In genomic region chr9:127004946-127005769, GRCh38 we compare ENCODE assay signal across 8 cellular contexts.
A peak's percentile ranks its signal among the peaks of the same experiment; 100 is the strongest.
DNase-seq lines count a peak whose midpoint lies in the region; ATAC-seq and TF ChIP-seq lines count a peak whose summit lies in the region.

No MANE protein-coding gene starts in this region.

- H3K27me3 Mint-ChIP-seq in activated T-cell treated with anti-CD3 and anti-CD28 coated beads, Interleukin-2, amount 50 U/mL, for 24 hours = peaks cover 50% of the 10 kb centered on the region
- H3K27me3 Mint-ChIP-seq in immature natural killer cell (ENCODE audit: low read depth in 3 of 3) = peaks cover 0 to 7% (median 2%) of the 10 kb centered on the region in 3 donors

- H3K4me1 Mint-ChIP-seq in activated T-cell treated with anti-CD3 and anti-CD28 coated beads, Interleukin-2, amount 50 U/mL, for 24 hours (ENCODE audit: low read depth) = peaks cover 23% of the 10 kb centered on the region
- peaks cover 18 to 27% of the 10 kb centered on the region in 2 donors for H3K4me1 Mint-ChIP-seq in immature natural killer cell

- no peak overlapping the region for H3K4me3 Mint-ChIP-seq in activated T-cell treated with anti-CD3 and anti-CD28 coated beads, Interleukin-2, amount 50 U/mL, for 24 hours
- H3K4me3 Mint-ChIP-seq in immature natural killer cell = peak overlapping the region; percentile 1 to 50 (median 42)

- intact Hi-C loops in stomach (cut with DNase I; ENCODE audit: low total_unique reads) = no loop called here

- H3K9me3 ChIP-seq in DND-41 (ENCODE audit: insufficient read depth, low read length, severe bottlenecking) (no peaks in the 10 kb centered on the region), stomach (no peaks in the 10 kb centered on the region), neuronal stem cell (replicated peaks in 1 of 2; ENCODE audit: control insufficient read depth in 2 of 2, insufficient read depth in 1 of 2, low read depth in 1 of 2, low read length in 2 of 2) (no peaks in the 10 kb centered on the region)

- DNase-seq in DND-41 (peak; percentile 57), immature natural killer cell (peak; percentile 61 to 76 (median 64)), stomach (no peak), neuronal stem cell (ENCODE audit: low spot score) (no peak)
- DNase-seq in activated T-cell treated with anti-CD3 and anti-CD28 coated beads, Interleukin-2, amount 50 U/mL, for 24 hours = peak; percentile 70
- peak; percentile 55 for DNase-seq in stimulated activated naive CD8-positive, alpha-beta T cell treated with anti-CD3 and anti-CD28 coated beads, Interleukin-15, Interleukin-2, amounts not matched to agents 100 U/mL and 50 U/mL, for 24 hours

- no peak for TF ChIP-seq EP300 in stomach (IDR thresholded peaks at IDR 0.05)

- no peak overlapping the region for H4K8ac ChIP-seq in neuronal stem cell (ENCODE audit: low read depth, low read length)

- no peak overlapping the region for H3K4ac ChIP-seq in neuronal stem cell (ENCODE audit: low read length)

- H2AK5ac ChIP-seq in neuronal stem cell (ENCODE audit: low read depth, low read length) = no peak overlapping the region

- no peak overlapping the region for H3K27ac ChIP-seq in DND-41 (ENCODE audit: low read length)
- H3K27ac ChIP-seq in KMS-11 = peak overlapping the region; percentile 92
- no peak overlapping the region for H3K27ac ChIP-seq in stomach
- no peak overlapping the region for H3K27ac ChIP-seq in neuronal stem cell (replicated peaks; ENCODE audit: low read length)

- H3K79me1 ChIP-seq in neuronal stem cell (ENCODE audit: low read depth, low read length) = no peaks in the 10 kb centered on the region

- no peak overlapping the region for H2AFZ ChIP-seq in DND-41 (ENCODE audit: low read depth, low read length)
- H2AFZ ChIP-seq in KMS-11 (ENCODE audit: low read depth) = no peak overlapping the region
- no peak overlapping the region for H2AFZ ChIP-seq in neuronal stem cell (ENCODE audit: low read length)

- no peak overlapping the region for H2BK15ac ChIP-seq in neuronal stem cell (ENCODE audit: low read length)

- ATAC-seq in DND-41 (ENCODE audit: insufficient read depth, low read depth) (peak; percentile 90), GM21423 (IDR thresholded peaks at IDR 0.05; ENCODE audit: unreplicated experiment) (peak; percentile 91)
- ATAC-seq in stimulated activated naive CD8-positive, alpha-beta T cell treated with anti-CD3 and anti-CD28 coated beads, Interleukin-15, Interleukin-2, amounts not matched to agents 100 U/mL and 50 U/mL, for 24 hours = peak; percentile 100

- H3K4me2 ChIP-seq in DND-41 (ENCODE audit: insufficient read depth, low read length) (no peak overlapping the region), KMS-11 (peak overlapping the region; percentile 93), neuronal stem cell (ENCODE audit: insufficient read depth, low read length, poor library complexity, severe bottlenecking) (no peak overlapping the region)

- 59 to 71% (median 67%) methylated on average over 3 of the region's 3 CpGs for WGBS in stomach, 5 donors
- WGBS in neuronal stem cell (ENCODE audit: extremely low coverage in 2 of 2, insufficient read length in 2 of 2, insufficient replicate concordance in 1 of 2), 2 donors = no CpG with 5 or more reads among the region's 3 CpGs

- H3K9me3 Mint-ChIP-seq in activated T-cell treated with anti-CD3 and anti-CD28 coated beads, Interleukin-2, amount 50 U/mL, for 24 hours = no peaks in the 10 kb centered on the region
- no peaks in the 10 kb centered on the region for H3K9me3 Mint-ChIP-seq in immature natural killer cell

- no peak overlapping the region for H3K14ac ChIP-seq in neuronal stem cell (ENCODE audit: low read length)

- no peak overlapping the region for H3K18ac ChIP-seq in neuronal stem cell (ENCODE audit: low read length)

- H2BK12ac ChIP-seq in neuronal stem cell (ENCODE audit: low read length) = no peak overlapping the region

- no peak for TF ChIP-seq CTCF in DND-41 (IDR thresholded peaks at IDR 0.05; ENCODE audit: borderline replicate concordance, extremely low read depth, low read length, poor library complexity, severe bottlenecking)
- no peak for TF ChIP-seq CTCF in KMS-11 (conservative IDR thresholded peaks at IDR 0.05; ENCODE audit: low read depth, low read length)
- no peak for TF ChIP-seq CTCF in stomach (IDR thresholded peaks at IDR 0.05)

- H3K23ac ChIP-seq in neuronal stem cell (ENCODE audit: low read depth, low read length, poor library complexity) = no peak overlapping the region

- no peak overlapping the region for H4K91ac ChIP-seq in neuronal stem cell (ENCODE audit: low read depth, low read length, poor library complexity)

- H3K36me3 Mint-ChIP-seq in activated T-cell treated with anti-CD3 and anti-CD28 coated beads, Interleukin-2, amount 50 U/mL, for 24 hours (ENCODE audit: low read depth) = no peaks in the 10 kb centered on the region
- peaks cover 0 to 6% (median under 1%) of the 10 kb centered on the region in 3 donors for H3K36me3 Mint-ChIP-seq in immature natural killer cell

- H2BK5ac ChIP-seq in neuronal stem cell (ENCODE audit: low read length) = no peak overlapping the region

- H3K4me1 ChIP-seq in DND-41 (ENCODE audit: insufficient read depth, low read length) = no peaks in the 10 kb centered on the region
- peaks cover 90% of the 10 kb centered on the region for H3K4me1 ChIP-seq in KMS-11 (ENCODE audit: low read depth, poor library complexity, severe bottlenecking)
- peaks cover 0 to 10% (median 0%) of the 10 kb centered on the region in 4 donors for H3K4me1 ChIP-seq in stomach
- H3K4me1 ChIP-seq in neuronal stem cell (ENCODE audit: control insufficient read depth in 2 of 2, insufficient read depth in 1 of 2, low read depth in 1 of 2, low read length in 2 of 2) = peaks cover 0 to 25% of the 10 kb centered on the region in 2 donors

- H3K4me3 ChIP-seq in DND-41 (ENCODE audit: low read depth in 1 of 2, low read length in 2 of 2) (no peak overlapping the region), KMS-11 (IDR thresholded peaks at IDR 0.05; ENCODE audit: insufficient read depth, low read depth, low read length) (no peak overlapping the region), stomach (no peak overlapping the region), neuronal stem cell (ENCODE audit: low read length in 2 of 2) (no peak overlapping the region)

- no peaks in the 10 kb centered on the region for H3K36me3 ChIP-seq in DND-41 (ENCODE audit: insufficient read depth, low read length)
- no peaks in the 10 kb centered on the region for H3K36me3 ChIP-seq in KMS-11 (ENCODE audit: insufficient read depth)
- H3K36me3 ChIP-seq in stomach = no peaks in the 10 kb centered on the region
- no peaks in the 10 kb centered on the region for H3K36me3 ChIP-seq in neuronal stem cell (replicated peaks in 1 of 2; ENCODE audit: control insufficient read depth in 2 of 2, insufficient read depth in 2 of 2, low read length in 2 of 2)

- peaks cover 20% of the 10 kb centered on the region for H4K20me1 ChIP-seq in DND-41 (ENCODE audit: insufficient read depth, low read length)
- no peaks in the 10 kb centered on the region for H4K20me1 ChIP-seq in KMS-11 (ENCODE audit: insufficient read depth)

- H2BK120ac ChIP-seq in neuronal stem cell (ENCODE audit: low read depth, low read length) = no peak overlapping the region

- no peak for TF ChIP-seq POLR2A in stomach (IDR thresholded peaks at IDR 0.05)

- peak overlapping the region; percentile 19 for H3K27ac Mint-ChIP-seq in activated T-cell treated with anti-CD3 and anti-CD28 coated beads, Interleukin-2, amount 50 U/mL, for 24 hours
- peak overlapping the region; percentile 56 to 92 (median 88) for H3K27ac Mint-ChIP-seq in immature natural killer cell

- H3K27me3 ChIP-seq in DND-41 (ENCODE audit: insufficient read depth, low read length, poor library complexity) = peaks cover 35% of the 10 kb centered on the region
- no peaks in the 10 kb centered on the region for H3K27me3 ChIP-seq in KMS-11 (ENCODE audit: insufficient read depth, low read depth)
- H3K27me3 ChIP-seq in stomach = no peaks in the 10 kb centered on the region
- peaks cover 0 to 5% (median 0%) of the 10 kb centered on the region in 3 experiments for H3K27me3 ChIP-seq in neuronal stem cell (ENCODE audit: control insufficient read depth in 3 of 3, insufficient read depth in 3 of 3, low read depth in 1 of 3, low read length in 3 of 3)

- H3K79me2 ChIP-seq in DND-41 (ENCODE audit: insufficient read depth, low read length) = no peaks in the 10 kb centered on the region
- no peaks in the 10 kb centered on the region for H3K79me2 ChIP-seq in KMS-11 (ENCODE audit: insufficient read depth, low read depth)

- H3K9ac ChIP-seq in DND-41 (ENCODE audit: low read depth, low read length) = no peak overlapping the region
- peak overlapping the region; percentile 49 for H3K9ac ChIP-seq in KMS-11
- H3K9ac ChIP-seq in neuronal stem cell (ENCODE audit: low read depth, low read length, poor library complexity) = no peak overlapping the region

Comparison
In these comparisons a context has a peak if more than half of its experiments do, and no peak if none do; other contexts are left out.
1. DNase-seq: peak in DND-41 (single experiment), activated T-cell treated with anti-CD3 and anti-CD28 coated beads, Interleukin-2, amount 50 U/mL, for 24 hours (single experiment), immature natural killer cell (3 of 3) and stimulated activated naive CD8-positive, alpha-beta T cell treated with anti-CD3 and anti-CD28 coated beads, Interleukin-15, Interleukin-2, amounts not matched to agents 100 U/mL and 50 U/mL, for 24 hours (single experiment); none in stomach (single experiment) and neuronal stem cell (single experiment).
2. Peak in every context shown above with its lines, with median percentiles within 50 percentile points of each other: ATAC-seq.